In the genomic region with DNA sequence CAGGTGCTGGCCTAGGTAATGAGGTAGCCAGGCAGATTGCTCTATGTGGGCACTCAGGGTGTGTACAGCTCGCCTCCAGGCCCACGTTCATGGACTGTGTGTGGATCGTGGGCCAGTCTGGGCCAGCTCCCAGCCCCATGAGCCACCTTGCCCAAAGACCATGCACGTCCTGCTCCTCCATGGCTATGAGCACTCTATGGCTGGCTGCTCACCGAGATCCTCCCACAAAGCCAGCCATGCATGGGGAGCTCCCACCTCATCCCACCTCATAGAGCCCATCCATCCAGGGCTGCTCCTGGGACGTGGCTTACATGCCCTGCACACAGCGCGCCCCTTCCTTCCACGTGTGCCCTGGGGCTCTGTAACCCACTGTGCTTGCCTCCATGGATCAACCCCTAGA, we compare ENCODE assay signal across 9 cellular contexts.
"Had no signal": no experiment of that assay in that cellular context is flagged by ENCODE, and none has a peak within 500 bp of the region (broad histone marks: within the 10 kb centered on the region; RNA-seq: fewer than 3 reads in every experiment).

No MANE protein-coding gene starts in this region.

- H3K27ac ChIP-seq: GM23248, HL-60 had no signal

- H3K4me3 Mint-ChIP-seq: H9, IgD-negative memory B cell had no signal

- H3K27me3 Mint-ChIP-seq: IgD-negative memory B cell had no signal

- H3K9me3 Mint-ChIP-seq: H9, IgD-negative memory B cell had no signal

- ATAC-seq: HepG2 had no signal

- H3K36me3 Mint-ChIP-seq: IgD-negative memory B cell had no signal

- H3K27ac Mint-ChIP-seq: H9, IgD-negative memory B cell had no signal

- DNase-seq: GM23248, GOT3, H9, HCEC 1CT, KBM-7 had no signal

- H2AFZ ChIP-seq: GM23248 had no signal

- H3K9ac ChIP-seq: GM23248 had no signal

- H3K4me3 ChIP-seq: GM23248 had no signal

- FAIRE-seq: H54, HepG2 had no signal

- H3K4me1 Mint-ChIP-seq: H9, IgD-negative memory B cell had no signal
